Comparison of ENCODE assay signal across 13 cellular contexts in the genomic region with DNA sequence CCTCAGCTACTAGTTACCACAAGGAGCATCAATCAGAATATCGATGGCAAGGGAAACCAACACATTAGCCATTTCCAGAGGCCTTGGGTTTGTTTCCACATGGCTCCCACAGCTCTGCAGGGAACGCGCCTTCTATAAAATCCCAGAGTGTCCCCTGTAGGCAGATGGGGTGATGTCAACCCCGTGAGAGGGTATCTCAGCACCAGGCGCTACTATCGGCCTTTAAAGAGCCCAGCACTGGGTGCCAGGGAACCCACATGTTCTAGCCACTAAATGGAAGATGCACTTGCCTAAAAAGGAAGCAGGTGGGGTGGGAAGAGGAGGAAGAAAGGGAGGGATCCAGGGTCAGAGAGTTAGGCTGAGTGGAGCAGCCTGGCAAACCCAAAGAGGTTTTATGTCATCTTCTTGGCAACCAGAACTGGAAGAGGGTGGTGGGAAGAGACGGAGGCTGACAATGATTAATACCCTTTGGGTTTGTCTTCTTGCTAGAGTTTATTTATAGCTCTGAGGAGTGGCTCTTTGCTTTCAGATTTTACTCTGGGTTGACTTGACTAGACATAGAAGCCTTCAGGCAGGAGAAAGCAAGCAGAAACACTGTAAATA. TPM values are rescaled to one million over a fixed set of nuclear protein-coding genes. Genes with fewer than 3 reads are reported as not detected.
DNase-seq lines count a peak whose midpoint lies in the region; ATAC-seq and TF ChIP-seq lines count a peak whose summit lies in the region.
"Had no signal": no experiment of that assay in that cellular context is flagged by ENCODE, and none has a peak within 500 bp of the region (broad histone marks: within the 10 kb centered on the region; RNA-seq: fewer than 3 reads in every experiment).

No MANE protein-coding gene starts in this region.

- no peak for TF ChIP-seq CTCF in RWPE2 (IDR thresholded peaks at IDR 0.05; ENCODE audit: poor library complexity, severe bottlenecking)
- TF ChIP-seq CTCF in esophagus squamous epithelium (IDR thresholded peaks at IDR 0.05): no peak
- TF ChIP-seq CTCF in psoas muscle (IDR thresholded peaks at IDR 0.05): no peak

- H3K4me1 ChIP-seq in RWPE2 (ENCODE audit: insufficient read depth, poor library complexity, severe bottlenecking) (peaks cover 27% of the 10 kb centered on the region), esophagus squamous epithelium (peaks cover 11 to 67% (median 40%) of the 10 kb centered on the region in 3 donors), psoas muscle (peaks cover 58% of the 10 kb centered on the region)

- peak overlapping the region; percentile 51 for H3K27ac ChIP-seq in RWPE2 (ENCODE audit: poor library complexity, severe bottlenecking)
- peak overlapping the region in 3 of 4 donors; percentile 29 to 57 (median 49) for H3K27ac ChIP-seq in esophagus squamous epithelium
- H3K27ac ChIP-seq in psoas muscle: peak overlapping the region; percentile 78
- H3K27ac ChIP-seq: SJCRH30 had no signal

- H3K9me3 ChIP-seq in RWPE2 (ENCODE audit: severe bottlenecking): no peaks in the 10 kb centered on the region
- H3K9me3 ChIP-seq in esophagus squamous epithelium: no peaks in the 10 kb centered on the region
- no peaks in the 10 kb centered on the region for H3K9me3 ChIP-seq in psoas muscle
- H3K9me3 ChIP-seq: SJCRH30 had no signal

- H3K27me3 ChIP-seq in RWPE2 (ENCODE audit: insufficient read depth, poor library complexity, severe bottlenecking) (no peaks in the 10 kb centered on the region), esophagus squamous epithelium (no peaks in the 10 kb centered on the region), psoas muscle (ENCODE audit: insufficient read depth in 3 of 3, low read length in 2 of 3) (no peaks in the 10 kb centered on the region)
- H3K27me3 ChIP-seq: SJCRH30 had no signal

- intact Hi-C loops in esophagus squamous epithelium (cut with DNase I): no loop called here
- intact Hi-C loops in psoas muscle (cut with DNase I): no loop called here

- H3K36me3 ChIP-seq in RWPE2 (ENCODE audit: low read depth) (peaks cover 100% of the 10 kb centered on the region), esophagus squamous epithelium (peaks cover 13 to 99% (median 34%) of the 10 kb centered on the region in 3 donors), psoas muscle (ENCODE audit: insufficient read depth in 1 of 2, low read depth in 1 of 2) (peaks cover 0 to 57% of the 10 kb centered on the region in 2 donors)

- no peak for TF ChIP-seq POLR2A in esophagus squamous epithelium (IDR thresholded peaks at IDR 0.05)

- WGBS in esophagus squamous epithelium, 2 donors: 57 to 72% methylated on average over 7 of the region's 7 CpGs
- 65 to 73% (median 70%) methylated on average over 7 of the region's 7 CpGs for WGBS in psoas muscle, 3 donors

- DNase-seq in EL (peak; percentile 68), RWPE2 (ENCODE audit: low spot score) (no peak), esophagus squamous epithelium (lab: John Stamatoyannopoulos, UW) (no peak), psoas muscle (no peak), islet precursor cell (no peak), DMS 273 (lab: John Stamatoyannopoulos, UW; ENCODE audit: unreplicated experiment) (no peak), SKM-1 treated with dmso at 0.1 percent for 144 hours (lab: John Stamatoyannopoulos, UW; ENCODE audit: unreplicated experiment) (no peak)
- DNase-seq: activated naive CD4-positive, alpha-beta T cell treated with anti-CD3 and anti-CD28 coated beads, Interleukin-2, amount 50 U/mL, for 16 hours; MV-4-11; naive B cell; NCI-H510A; SJCRH30 had no signal

- H3K4me3 ChIP-seq in RWPE2 (ENCODE audit: severe bottlenecking): no peak overlapping the region
- no peak overlapping the region for H3K4me3 ChIP-seq in esophagus squamous epithelium
- no peak overlapping the region for H3K4me3 ChIP-seq in psoas muscle
- H3K4me3 ChIP-seq: SJCRH30 had no signal

- peak; percentile 67 for ATAC-seq in RWPE2 (ENCODE audit: low read depth)
- ATAC-seq in psoas muscle: peak; percentile 70 to 81 (median 79)
- ATAC-seq in HG03196 (IDR thresholded peaks at IDR 0.05; ENCODE audit: unreplicated experiment): no peak

RNA-seq across cellular contexts. Expression of a gene that starts 19.9 kb away (rescaled TPM):
- total RNA-seq in esophagus squamous epithelium (100 to 1,000 TPM; 278 to 355 (median 319) TPM), psoas muscle (100 to 1,000 TPM in 1 of 4 donors, 10 to 100 TPM in 3; 57.8 to 108 (median 81.5) TPM)
- 100 to 1,000 TPM in 2 of 3 donors, 10 to 100 TPM in 1; 73.1 to 127 (median 125) TPM for polyA plus RNA-seq in psoas muscle
